In genomic region chr12:52874573-52875435, GRCh38 we compare ENCODE assay signal across 8 cellular contexts. TPM values are rescaled to one million over a fixed set of nuclear protein-coding genes. Genes with fewer than 3 reads are reported as not detected.
DNase-seq lines count a peak whose midpoint lies in the region; ATAC-seq, FAIRE-seq and TF ChIP-seq lines count a peak whose summit lies in the region.

No MANE protein-coding gene starts in this region.

- TF ChIP-seq POLR2A in esophagus muscularis mucosa (IDR thresholded peaks at IDR 0.05; ENCODE audit: low read depth) = no peak

- H4K20me1 ChIP-seq in DOHH2 (ENCODE audit: control insufficient read depth, insufficient read depth, low read depth, low read length) = no peaks in the 10 kb centered on the region

- no peaks in the 10 kb centered on the region for H3F3A ChIP-seq in DOHH2 (ENCODE audit: control insufficient read depth, insufficient read depth)

- H3K79me2 ChIP-seq in DOHH2 (ENCODE audit: control insufficient read depth, low read length) = no peaks in the 10 kb centered on the region

- no peak overlapping the region for H3K27ac ChIP-seq in DOHH2 (ENCODE audit: low read depth, low read length)
- peak overlapping the region; percentile 61 to 81 (median 72) for H3K27ac ChIP-seq in esophagus muscularis mucosa (replicated peaks in 1 of 4)
- H3K27ac ChIP-seq in psoas muscle = peak overlapping the region; percentile 46

- H3K9me3 ChIP-seq in DOHH2 (ENCODE audit: control insufficient read depth, insufficient read depth, low read length) = no peaks in the 10 kb centered on the region
- H3K9me3 ChIP-seq in esophagus muscularis mucosa = no peaks in the 10 kb centered on the region
- H3K9me3 ChIP-seq in psoas muscle = no peaks in the 10 kb centered on the region

- no peak for FAIRE-seq in RCC 7860 (lab: Jason Lieb, UNC)

- H3K36me3 ChIP-seq in DOHH2 (ENCODE audit: control insufficient read depth, low read length) (no peaks in the 10 kb centered on the region), esophagus muscularis mucosa (no peaks in the 10 kb centered on the region), psoas muscle (ENCODE audit: insufficient read depth in 1 of 2, low read depth in 1 of 2) (no peaks in the 10 kb centered on the region)

- TF ChIP-seq CTCF in DOHH2 (IDR thresholded peaks at IDR 0.05; ENCODE audit: low read depth, low read length, poor library complexity, severe bottlenecking) = no peak
- TF ChIP-seq CTCF in esophagus muscularis mucosa (IDR thresholded peaks at IDR 0.05) = no peak
- TF ChIP-seq CTCF in psoas muscle (IDR thresholded peaks at IDR 0.05) = no peak

- H3K27me3 ChIP-seq in DOHH2 (ENCODE audit: control insufficient read depth, low read length) (peaks cover 15% of the 10 kb centered on the region), esophagus muscularis mucosa (no peaks in the 10 kb centered on the region), psoas muscle (ENCODE audit: insufficient read depth in 3 of 3, low read length in 2 of 3) (peaks cover 0 to 14% (median 0%) of the 10 kb centered on the region in 3 donors)

- no peak for TF ChIP-seq EP300 in esophagus muscularis mucosa (IDR thresholded peaks at IDR 0.05)

- no peak for ATAC-seq in psoas muscle
- ATAC-seq in GM21825 (IDR thresholded peaks at IDR 0.05; ENCODE audit: unreplicated experiment) = no peak

- H3K9me2 ChIP-seq in DOHH2 (replicated peaks; ENCODE audit: control insufficient read depth, low read length) = no peaks in the 10 kb centered on the region

- peak overlapping the region; percentile 63 for H3K4me2 ChIP-seq in DOHH2 (ENCODE audit: low read length)

- H3K4me1 ChIP-seq in DOHH2 (ENCODE audit: control insufficient read depth, low read length) (peaks cover 40% of the 10 kb centered on the region), esophagus muscularis mucosa (peaks cover 36 to 55% (median 47%) of the 10 kb centered on the region in 4 donors), psoas muscle (peaks cover 4% of the 10 kb centered on the region)

- 69% methylated on average over 10 of the region's 10 CpGs for WGBS in esophagus muscularis mucosa
- WGBS in psoas muscle, 3 donors = 77 to 80% (median 77%) methylated on average over 10 of the region's 10 CpGs

- H3K4me3 ChIP-seq in DOHH2 (ENCODE audit: low read length) = no peak overlapping the region
- peak overlapping the region; percentile 51 to 65 (median 59) for H3K4me3 ChIP-seq in esophagus muscularis mucosa
- peak overlapping the region; percentile 61 for H3K4me3 ChIP-seq in psoas muscle

- DNase-seq in RCC 7860 (ENCODE audit: low spot score) = peak; percentile 7
- no peak for DNase-seq in esophagus muscularis mucosa (ENCODE audit: extremely low spot score)
- DNase-seq in psoas muscle = no peak
- DNase-seq in DMS153 (lab: John Stamatoyannopoulos, UW) = no peak
- DNase-seq in SKM-1 (lab: John Stamatoyannopoulos, UW; ENCODE audit: unreplicated experiment) = no peak
- DNase-seq in MV-4-11 (lab: John Stamatoyannopoulos, UW) = no peak

- intact Hi-C loops in esophagus muscularis mucosa (cut with DNase I) = loop anchor here (5.0 kb wide), 1 partner anchor 503 kb away; no protein-coding TSS in a partner anchor
- intact Hi-C loops in psoas muscle (cut with DNase I) = loop anchor here in 1 of 2 donors (5.0 to 10.0 kb wide), 3 partner anchors 290 to 718 kb away; no protein-coding TSS in a partner anchor

RNA-seq across cellular contexts. Expression of gene KRT78, which starts 26.0 kb away (rescaled TPM):
- 1 to 10 TPM in 1 of 4 donors, under 1 TPM in 2, not detected in 1; 0.33 to 2.1 (median 0.75) TPM for total RNA-seq in esophagus muscularis mucosa
- not detected for total RNA-seq in psoas muscle
- under 1 TPM in 1 of 3 donors, not detected in 2; 0.04 TPM for polyA plus RNA-seq in psoas muscle

RNA-seq across cellular contexts. Expression of gene KRT8, which starts 30.1 kb away (rescaled TPM):
- total RNA-seq in esophagus muscularis mucosa (100 to 1,000 TPM; 136 to 508 (median 387) TPM), psoas muscle (1 to 10 TPM in 1 of 4 donors, under 1 TPM in 3; 0.54 to 1.3 (median 0.75) TPM)
- polyA plus RNA-seq in psoas muscle = 1 to 10 TPM in 2 of 3 donors, under 1 TPM in 1; 0.59 to 1.2 (median 1.2) TPM

RNA-seq across cellular contexts. Expression of gene KRT79, which starts 40.7 kb away (rescaled TPM):
- total RNA-seq in esophagus muscularis mucosa = not detected
- total RNA-seq in psoas muscle = not detected
- under 1 TPM in 2 of 3 donors, not detected in 1; 0.03 to 0.05 TPM for polyA plus RNA-seq in psoas muscle

Comparison
In these comparisons a context has a peak if more than half of its experiments do, and no peak if none do; other contexts are left out.
1. RNA of gene KRT8, which starts 30.1 kb away (total RNA-seq): 136 to 508 TPM in esophagus muscularis mucosa; 0.54 to 1.3 TPM in psoas muscle; every median in the first group is over 10 times any median in the second.